1 cellular context compared by ENCODE assay signal in the genomic region with DNA sequence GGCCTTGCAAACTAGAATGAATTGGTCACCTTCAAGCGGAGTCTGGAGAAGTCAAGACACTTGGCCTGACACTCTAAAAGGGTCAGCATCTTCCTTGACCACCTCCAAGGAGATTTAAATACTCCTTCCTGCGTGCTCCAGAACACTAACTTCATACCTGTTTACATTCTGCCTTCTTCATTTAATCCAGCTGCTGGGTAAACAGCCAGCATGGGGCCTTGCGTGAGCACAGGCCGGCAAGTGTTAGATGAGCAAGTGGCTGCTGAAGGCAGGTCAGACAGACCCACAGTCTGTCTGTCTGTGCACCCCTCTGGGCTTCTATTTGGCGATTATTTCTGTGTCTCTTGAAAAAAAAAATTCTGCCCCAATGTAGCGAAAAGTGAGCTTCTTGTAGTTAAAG.
TF ChIP-seq lines count a peak whose summit lies in the region.

No MANE protein-coding gene starts in this region.

TF ChIP-seq in HepG2, 621 proteins besides CTCF, POLR2A, EP300 and RAD21 (continued from another document):
- no peak for TF ChIP-seq GPN1 (CRISPR knock-in tag; IDR thresholded peaks at IDR 0.05; ENCODE audit: borderline replicate concordance)
- no peak for TF ChIP-seq ADNP (CRISPR knock-in tag; IDR thresholded peaks at IDR 0.05)
- TF ChIP-seq ZNF230 (CRISPR knock-in tag; IDR thresholded peaks at IDR 0.05): no peak
- TF ChIP-seq AGO2 (optimal IDR thresholded peaks at IDR 0.05; ENCODE audit: low read depth, low read length): no peak
- TF ChIP-seq ATF7-NPFF (CRISPR knock-in tag; IDR thresholded peaks at IDR 0.05; ENCODE audit: low read depth): no peak
- TF ChIP-seq NFE2 (CRISPR knock-in tag; IDR thresholded peaks at IDR 0.05): no peak
- no peak for TF ChIP-seq E2F1 (CRISPR knock-in tag; IDR thresholded peaks at IDR 0.05)
- TF ChIP-seq CBX1 (IDR thresholded peaks at IDR 0.05; ENCODE audit: low read depth): no peak
- no peak for TF ChIP-seq ZBTB38 (CRISPR knock-in tag; IDR thresholded peaks at IDR 0.05)
- peak; percentile 85 for TF ChIP-seq FOXA3 (CRISPR knock-in tag; IDR thresholded peaks at IDR 0.05)
- TF ChIP-seq ZMYM4 (CRISPR knock-in tag; IDR thresholded peaks at IDR 0.05): no peak
- TF ChIP-seq, protein P1, sequence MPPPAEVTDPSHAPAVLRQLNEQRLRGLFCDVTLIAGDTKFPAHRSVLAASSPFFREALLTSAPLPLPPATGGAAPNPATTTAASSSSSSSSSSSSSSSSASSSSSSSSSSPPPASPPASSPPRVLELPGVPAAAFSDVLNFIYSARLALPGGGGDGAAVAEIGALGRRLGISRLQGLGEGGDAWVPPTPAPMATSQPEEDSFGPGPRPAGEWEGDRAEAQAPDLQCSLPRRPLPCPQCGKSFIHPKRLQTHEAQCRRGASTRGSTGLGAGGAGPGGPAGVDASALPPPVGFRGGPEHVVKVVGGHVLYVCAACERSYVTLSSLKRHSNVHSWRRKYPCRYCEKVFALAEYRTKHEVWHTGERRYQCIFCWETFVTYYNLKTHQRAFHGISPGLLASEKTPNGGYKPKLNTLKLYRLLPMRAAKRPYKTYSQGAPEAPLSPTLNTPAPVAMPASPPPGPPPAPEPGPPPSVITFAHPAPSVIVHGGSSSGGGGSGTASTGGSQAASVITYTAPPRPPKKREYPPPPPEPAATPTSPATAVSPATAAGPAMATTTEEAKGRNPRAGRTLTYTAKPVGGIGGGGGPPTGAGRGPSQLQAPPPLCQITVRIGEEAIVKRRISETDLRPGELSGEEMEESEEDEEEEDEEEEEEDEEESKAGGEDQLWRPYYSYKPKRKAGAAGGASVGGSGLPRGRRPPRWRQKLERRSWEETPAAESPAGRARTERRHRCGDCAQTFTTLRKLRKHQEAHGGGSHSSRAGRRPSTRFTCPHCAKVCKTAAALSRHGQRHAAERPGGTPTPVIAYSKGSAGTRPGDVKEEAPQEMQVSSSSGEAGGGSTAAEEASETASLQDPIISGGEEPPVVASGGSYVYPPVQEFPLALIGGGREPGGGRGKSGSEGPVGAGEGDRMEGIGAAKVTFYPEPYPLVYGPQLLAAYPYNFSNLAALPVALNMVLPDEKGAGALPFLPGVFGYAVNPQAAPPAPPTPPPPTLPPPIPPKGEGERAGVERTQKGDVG (CRISPR knock-in tag; IDR thresholded peaks at IDR 0.05; ENCODE audit: borderline replicate concordance): no peak
- TF ChIP-seq MED8 (CRISPR knock-in tag; IDR thresholded peaks at IDR 0.05; ENCODE audit: insufficient replicate concordance): no peak
- peak; percentile 26; the same call in 1 of the 2 replicates for TF ChIP-seq ZFY (CRISPR knock-in tag; IDR thresholded peaks at IDR 0.05)
- TF ChIP-seq ZFP90 (CRISPR knock-in tag; IDR thresholded peaks at IDR 0.05; ENCODE audit: borderline replicate concordance): no peak
- TF ChIP-seq, protein P2, sequence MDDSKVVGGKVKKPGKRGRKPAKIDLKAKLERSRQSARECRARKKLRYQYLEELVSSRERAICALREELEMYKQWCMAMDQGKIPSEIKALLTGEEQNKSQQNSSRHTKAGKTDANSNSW (CRISPR knock-in tag; IDR thresholded peaks at IDR 0.05; ENCODE audit: borderline replicate concordance): no peak
- TF ChIP-seq, protein P3, sequence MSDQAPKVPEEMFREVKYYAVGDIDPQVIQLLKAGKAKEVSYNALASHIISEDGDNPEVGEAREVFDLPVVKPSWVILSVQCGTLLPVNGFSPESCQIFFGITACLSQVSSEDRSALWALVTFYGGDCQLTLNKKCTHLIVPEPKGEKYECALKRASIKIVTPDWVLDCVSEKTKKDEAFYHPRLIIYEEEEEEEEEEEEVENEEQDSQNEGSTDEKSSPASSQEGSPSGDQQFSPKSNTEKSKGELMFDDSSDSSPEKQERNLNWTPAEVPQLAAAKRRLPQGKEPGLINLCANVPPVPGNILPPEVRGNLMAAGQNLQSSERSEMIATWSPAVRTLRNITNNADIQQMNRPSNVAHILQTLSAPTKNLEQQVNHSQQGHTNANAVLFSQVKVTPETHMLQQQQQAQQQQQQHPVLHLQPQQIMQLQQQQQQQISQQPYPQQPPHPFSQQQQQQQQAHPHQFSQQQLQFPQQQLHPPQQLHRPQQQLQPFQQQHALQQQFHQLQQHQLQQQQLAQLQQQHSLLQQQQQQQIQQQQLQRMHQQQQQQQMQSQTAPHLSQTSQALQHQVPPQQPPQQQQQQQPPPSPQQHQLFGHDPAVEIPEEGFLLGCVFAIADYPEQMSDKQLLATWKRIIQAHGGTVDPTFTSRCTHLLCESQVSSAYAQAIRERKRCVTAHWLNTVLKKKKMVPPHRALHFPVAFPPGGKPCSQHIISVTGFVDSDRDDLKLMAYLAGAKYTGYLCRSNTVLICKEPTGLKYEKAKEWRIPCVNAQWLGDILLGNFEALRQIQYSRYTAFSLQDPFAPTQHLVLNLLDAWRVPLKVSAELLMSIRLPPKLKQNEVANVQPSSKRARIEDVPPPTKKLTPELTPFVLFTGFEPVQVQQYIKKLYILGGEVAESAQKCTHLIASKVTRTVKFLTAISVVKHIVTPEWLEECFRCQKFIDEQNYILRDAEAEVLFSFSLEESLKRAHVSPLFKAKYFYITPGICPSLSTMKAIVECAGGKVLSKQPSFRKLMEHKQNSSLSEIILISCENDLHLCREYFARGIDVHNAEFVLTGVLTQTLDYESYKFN (CRISPR knock-in tag; conservative IDR thresholded peaks at IDR 0.05): no peak
- no peak for TF ChIP-seq ZNF430 (CRISPR knock-in tag; IDR thresholded peaks at IDR 0.05)
- TF ChIP-seq, protein P4, sequence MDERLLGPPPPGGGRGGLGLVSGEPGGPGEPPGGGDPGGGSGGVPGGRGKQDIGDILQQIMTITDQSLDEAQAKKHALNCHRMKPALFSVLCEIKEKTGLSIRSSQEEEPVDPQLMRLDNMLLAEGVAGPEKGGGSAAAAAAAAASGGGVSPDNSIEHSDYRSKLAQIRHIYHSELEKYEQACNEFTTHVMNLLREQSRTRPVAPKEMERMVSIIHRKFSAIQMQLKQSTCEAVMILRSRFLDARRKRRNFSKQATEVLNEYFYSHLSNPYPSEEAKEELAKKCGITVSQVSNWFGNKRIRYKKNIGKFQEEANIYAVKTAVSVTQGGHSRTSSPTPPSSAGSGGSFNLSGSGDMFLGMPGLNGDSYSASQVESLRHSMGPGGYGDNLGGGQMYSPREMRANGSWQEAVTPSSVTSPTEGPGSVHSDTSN (CRISPR knock-in tag; IDR thresholded peaks at IDR 0.05): no peak
- TF ChIP-seq STAT5B (CRISPR knock-in tag; IDR thresholded peaks at IDR 0.05): no peak
- TF ChIP-seq SMYD3 (CRISPR knock-in tag; IDR thresholded peaks at IDR 0.05): no peak
- TF ChIP-seq GLI4 (CRISPR knock-in tag; IDR thresholded peaks at IDR 0.05; ENCODE audit: borderline replicate concordance): no peak
- TF ChIP-seq, protein P5, sequence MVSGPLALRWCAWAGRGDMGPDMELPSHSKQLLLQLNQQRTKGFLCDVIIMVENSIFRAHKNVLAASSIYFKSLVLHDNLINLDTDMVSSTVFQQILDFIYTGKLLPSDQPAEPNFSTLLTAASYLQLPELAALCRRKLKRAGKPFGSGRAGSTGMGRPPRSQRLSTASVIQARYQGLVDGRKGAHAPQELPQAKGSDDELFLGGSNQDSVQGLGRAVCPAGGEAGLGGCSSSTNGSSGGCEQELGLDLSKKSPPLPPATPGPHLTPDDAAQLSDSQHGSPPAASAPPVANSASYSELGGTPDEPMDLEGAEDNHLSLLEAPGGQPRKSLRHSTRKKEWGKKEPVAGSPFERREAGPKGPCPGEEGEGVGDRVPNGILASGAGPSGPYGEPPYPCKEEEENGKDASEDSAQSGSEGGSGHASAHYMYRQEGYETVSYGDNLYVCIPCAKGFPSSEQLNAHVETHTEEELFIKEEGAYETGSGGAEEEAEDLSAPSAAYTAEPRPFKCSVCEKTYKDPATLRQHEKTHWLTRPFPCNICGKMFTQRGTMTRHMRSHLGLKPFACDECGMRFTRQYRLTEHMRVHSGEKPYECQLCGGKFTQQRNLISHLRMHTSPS (CRISPR knock-in tag; IDR thresholded peaks at IDR 0.05; ENCODE audit: low read depth): no peak
- TF ChIP-seq ZNF143 (CRISPR knock-in tag; IDR thresholded peaks at IDR 0.05): no peak
- no peak for TF ChIP-seq THAP9 (CRISPR knock-in tag; IDR thresholded peaks at IDR 0.05; ENCODE audit: borderline replicate concordance)
- TF ChIP-seq RXRB (CRISPR knock-in tag; IDR thresholded peaks at IDR 0.05; ENCODE audit: borderline replicate concordance): 0 out of 2 replicates have a peak, but pooled peaks have one; percentile 16
- no peak for TF ChIP-seq ZNF484 (CRISPR knock-in tag; IDR thresholded peaks at IDR 0.05; ENCODE audit: borderline replicate concordance, low read depth)
- TF ChIP-seq DNMT3B (CRISPR knock-in tag; conservative IDR thresholded peaks at IDR 0.05): no peak
- no peak for TF ChIP-seq MTA1 (CRISPR knock-in tag; IDR thresholded peaks at IDR 0.05; ENCODE audit: borderline replicate concordance)
